Comparison of ENCODE assay signal across 8 cellular contexts in genomic region chr9:124257865-124258764, GRCh38. TPM values are rescaled to one million over a fixed set of nuclear protein-coding genes. Genes with fewer than 3 reads are reported as not detected.
DNase-seq lines count a peak whose midpoint lies in the region; ATAC-seq and TF ChIP-seq lines count a peak whose summit lies in the region.

Gene NEK6, plus strand, starts transcription at chr9:124257949. Its CDS starts 44,016 bp downstream, at chr9:124301965.

- H3K9me2 ChIP-seq in Karpas-422 (replicated peaks; ENCODE audit: insufficient read depth, low read length) (no peaks in the 10 kb centered on the region), neural cell (ENCODE audit: insufficient read depth, low read length) (no peaks in the 10 kb centered on the region)

- H3K4me3 ChIP-seq in Karpas-422 (ENCODE audit: low read length): peak within 1 kb of the TSS; percentile 96
- H3K4me3 ChIP-seq in fibroblast of the aortic adventitia (ENCODE audit: low read depth, low read length): peak within 1 kb of the TSS; percentile 89
- peak within 1 kb of the TSS; percentile 87 for H3K4me3 ChIP-seq in neural cell (ENCODE audit: low read length)

- peaks cover 70% of the 10 kb centered on the region for H3K4me1 ChIP-seq in Karpas-422 (ENCODE audit: low read length)

- DNase-seq in GM10248 (ENCODE audit: extremely low spot score) (peak; percentile 70), Karpas-422 (peak; percentile 77), activated T-helper 1 cell treated with Interleukin-2 at 50 U/mL for 16 hours (ENCODE audit: low read depth) (peak; percentile 13), fibroblast of the aortic adventitia (ENCODE audit: low read depth) (peak; percentile 65), NCI-H446 (lab: John Stamatoyannopoulos, UW) (no peak)

- H3K36me3 ChIP-seq in Karpas-422 (ENCODE audit: insufficient read depth, low read length): peaks cover 15% of the 10 kb centered on the region
- no peaks in the 10 kb centered on the region for H3K36me3 ChIP-seq in neural cell (ENCODE audit: insufficient read depth, low read length)

- peak; percentile 26 for TF ChIP-seq RAD21 in neural cell (conservative IDR thresholded peaks at IDR 0.05)

- H4K20me1 ChIP-seq in Karpas-422 (ENCODE audit: insufficient read depth, low read depth, low read length) (no peaks in the 10 kb centered on the region), neural cell (ENCODE audit: insufficient read depth) (no peaks in the 10 kb centered on the region)

- H3K79me2 ChIP-seq in Karpas-422 (ENCODE audit: low read length) (peaks cover 49% of the 10 kb centered on the region), neural cell (replicated peaks; ENCODE audit: insufficient read depth, low read length) (peaks cover 22% of the 10 kb centered on the region)

- H3K9me3 ChIP-seq in Karpas-422 (ENCODE audit: low read length) (no peaks in the 10 kb centered on the region), neural cell (ENCODE audit: low read length) (no peaks in the 10 kb centered on the region)

- H2AFZ ChIP-seq in Karpas-422 (ENCODE audit: low read length): no peak within 1 kb of the TSS; the same call in 1 of the 2 replicates
- no peak within 1 kb of the TSS for H2AFZ ChIP-seq in neural cell (ENCODE audit: low read depth, low read length)

- TF ChIP-seq CTCF in GM10248 (IDR thresholded peaks at IDR 0.05; ENCODE audit: control extremely low read depth, extremely low read depth, low read depth, missing control alignments): no peak
- TF ChIP-seq CTCF in fibroblast of the aortic adventitia (IDR thresholded peaks at IDR 0.05; ENCODE audit: insufficient read depth, low read length): no peak
- TF ChIP-seq CTCF in neural cell (IDR thresholded peaks at IDR 0.05; ENCODE audit: poor library complexity, severe bottlenecking): no peak

- peak within 1 kb of the TSS; percentile 99 for H3K4me2 ChIP-seq in Karpas-422 (ENCODE audit: low read depth, low read length, poor library complexity, severe bottlenecking)
- H3K4me2 ChIP-seq in neural cell (ENCODE audit: low read length): peak within 1 kb of the TSS; percentile 91

- H3K9ac ChIP-seq in Karpas-422 (ENCODE audit: low read length): peak within 1 kb of the TSS; percentile 99
- peak within 1 kb of the TSS; percentile 62 for H3K9ac ChIP-seq in neural cell (ENCODE audit: low read length)

- CTCF ChIA-PET in GM10248 (lab: Yijun Ruan, JAX): interaction anchor here (0.8 to 2.0 kb wide), 3 partner anchors 34 to 131 kb away, joined by 3 to 8 read pairs (median 3); no protein-coding TSS in a partner anchor

- ATAC-seq in HG03159 (IDR thresholded peaks at IDR 0.05; ENCODE audit: unreplicated experiment) (no peak), GM21528 (IDR thresholded peaks at IDR 0.05; ENCODE audit: low FRiP score, unreplicated experiment) (no peak)

- peak within 1 kb of the TSS; percentile 99 for H3K27ac ChIP-seq in Karpas-422 (ENCODE audit: low read length)
- no peak within 1 kb of the TSS for H3K27ac ChIP-seq in neural cell (ENCODE audit: low read length)

- H3F3A ChIP-seq in neural cell (ENCODE audit: insufficient read depth, low read length, poor library complexity, severe bottlenecking): no peaks in the 10 kb centered on the region

- no peak for TF ChIP-seq EP300 in neural cell (conservative IDR thresholded peaks at IDR 0.05; ENCODE audit: poor library complexity, severe bottlenecking)

- POLR2A ChIA-PET in GM10248 (lab: Yijun Ruan, JAX): no interaction called here

- H3K27me3 ChIP-seq in Karpas-422 (ENCODE audit: low read length): no peaks in the 10 kb centered on the region
- H3K27me3 ChIP-seq in neural cell (ENCODE audit: insufficient read depth, low read depth, low read length): no peaks in the 10 kb centered on the region

TF ChIP-seq in neural cell, 6 proteins besides CTCF, POLR2A, EP300 and RAD21:
- TF ChIP-seq SMC3 (conservative IDR thresholded peaks at IDR 0.05; ENCODE audit: poor library complexity) (peak; percentile 15), REST (IDR thresholded peaks at IDR 0.05; ENCODE audit: borderline replicate concordance) (no peak), TAF1 (IDR thresholded peaks at IDR 0.05; ENCODE audit: low read depth) (no peak), MXI1 (conservative IDR thresholded peaks at IDR 0.05; ENCODE audit: poor library complexity, severe bottlenecking) (peak; percentile 89), EZH2 (IDR thresholded peaks at IDR 0.05; ENCODE audit: borderline replicate concordance, insufficient read depth, low read length, poor library complexity, severe bottlenecking) (no peak), POLR2AphosphoS5 (IDR thresholded peaks at IDR 0.05) (no peak)

RNA-seq across cellular contexts. Expression of gene NEK6, which starts in this region (rescaled TPM):
- total RNA-seq in Karpas-422 (2014; rRNA removed; shearing (Covaris generic); ENCODE audit: low replicate concordance): 77.9 and 93.3 TPM in 2 replicates
- 44.7 and 64.3 TPM in 2 replicates for total RNA-seq in fibroblast of the aortic adventitia (ENCODE audit: low replicate concordance)
- 3.8 and 4.6 TPM in 2 replicates for polyA plus RNA-seq in neural cell
- 6.3 and 9.1 TPM in 2 replicates for polyA minus RNA-seq in neural cell

Comparison
In these comparisons a context has a peak if more than half of its experiments do, and no peak if none do; other contexts are left out.
1. DNase-seq: peak in GM10248 (single experiment), Karpas-422 (single experiment), activated T-helper 1 cell treated with Interleukin-2 at 50 U/mL for 16 hours (single experiment) and fibroblast of the aortic adventitia (single experiment); none in NCI-H446 (0 of 2).
2. Peak in every context shown above with its lines, with median percentiles within 50 percentile points of each other: H3K4me3 ChIP-seq.